Comparison of ENCODE assay signal across 20 cellular contexts in genomic region chr5:142725231-142726187, GRCh38. TPM values are rescaled to one million over a fixed set of nuclear protein-coding genes. Genes with fewer than 3 reads are reported as not detected.
A peak's percentile ranks its signal among the peaks of the same experiment; 100 is the strongest.
DNase-seq lines count a peak whose midpoint lies in the region; ATAC-seq and TF ChIP-seq lines count a peak whose summit lies in the region.
"Had no signal": no experiment of that assay in that cellular context is flagged by ENCODE, and none has a peak within 500 bp of the region (broad histone marks: within the 10 kb centered on the region; RNA-seq: fewer than 3 reads in every experiment).

No MANE protein-coding gene starts in this region.

- H3K9me3 ChIP-seq in OCI-LY3 (ENCODE audit: insufficient read depth, low read length) (no peaks in the 10 kb centered on the region), skeletal muscle tissue (ENCODE audit: control insufficient read depth in 3 of 3, low read length in 3 of 3) (no peaks in the 10 kb centered on the region), colonic mucosa (no peaks in the 10 kb centered on the region)
- H3K9me3 ChIP-seq: Caco-2, right lobe of liver had no signal

- ATAC-seq in HG03135 (IDR thresholded peaks at IDR 0.05; ENCODE audit: unreplicated experiment) = no peak
- ATAC-seq: PC-3 had no signal

- no peak overlapping the region for H2AFZ ChIP-seq in OCI-LY3 (ENCODE audit: low read depth, low read length)

- H3K4me3 Mint-ChIP-seq in activated CD4-positive, alpha-beta T cell treated with anti-CD3 and anti-CD28 coated beads, Interleukin-2, amount 10 ng/mL, durations not matched to agents 24 days and 14 days = no peak overlapping the region
- H3K4me3 Mint-ChIP-seq: IgD-negative memory B cell, immature natural killer cell, memory B cell had no signal

- H3K9ac ChIP-seq in OCI-LY3 (ENCODE audit: low read length) = no peak overlapping the region
- H3K9ac ChIP-seq in skeletal muscle tissue (ENCODE audit: low read depth in 1 of 3, low read length in 3 of 3) = no peak overlapping the region
- no peak overlapping the region for H3K9ac ChIP-seq in colonic mucosa (ENCODE audit: low read depth in 2 of 2, low read length in 2 of 2)

- no peak overlapping the region for H3K27ac ChIP-seq in OCI-LY3 (ENCODE audit: low read length)
- H3K27ac ChIP-seq in coronary artery = peak overlapping the region; percentile 18 to 53
- peak overlapping the region; percentile 40 for H3K27ac ChIP-seq in skeletal muscle tissue (ENCODE audit: low read depth, low read length)
- H3K27ac ChIP-seq in colonic mucosa = no peak overlapping the region
- H3K27ac ChIP-seq: right lobe of liver had no signal

- H3K27me3 ChIP-seq in OCI-LY3 (ENCODE audit: low read depth, low read length) (no peaks in the 10 kb centered on the region), skeletal muscle tissue (ENCODE audit: control insufficient read depth in 3 of 3, insufficient read depth in 3 of 3, low read length in 3 of 3) (no peaks in the 10 kb centered on the region), colonic mucosa (no peaks in the 10 kb centered on the region)
- H3K27me3 ChIP-seq: right lobe of liver had no signal

- peaks cover 6% of the 10 kb centered on the region for H3K27me3 Mint-ChIP-seq in activated CD4-positive, alpha-beta T cell treated with anti-CD3 and anti-CD28 coated beads, Interleukin-2, amount 10 ng/mL, durations not matched to agents 24 days and 14 days

- no peaks in the 10 kb centered on the region for H3K9me3 Mint-ChIP-seq in activated CD4-positive, alpha-beta T cell treated with anti-CD3 and anti-CD28 coated beads, Interleukin-2, amount 10 ng/mL, durations not matched to agents 24 days and 14 days
- H3K9me3 Mint-ChIP-seq: IgD-negative memory B cell, immature natural killer cell, memory B cell had no signal

- no peaks in the 10 kb centered on the region for H4K20me1 ChIP-seq in OCI-LY3 (ENCODE audit: insufficient read depth, low read length)

- peak overlapping the region; percentile 55 for H3K4me2 ChIP-seq in OCI-LY3 (ENCODE audit: low read length)

- H3K36me3 ChIP-seq in OCI-LY3 (replicated peaks; ENCODE audit: low read depth, low read length) = no peaks in the 10 kb centered on the region
- no peaks in the 10 kb centered on the region for H3K36me3 ChIP-seq in skeletal muscle tissue (ENCODE audit: control insufficient read depth in 3 of 3, insufficient read depth in 3 of 3, low read length in 3 of 3)
- no peaks in the 10 kb centered on the region for H3K36me3 ChIP-seq in colonic mucosa
- H3K36me3 ChIP-seq: right lobe of liver had no signal

- no peaks in the 10 kb centered on the region for H3K4me1 Mint-ChIP-seq in activated CD4-positive, alpha-beta T cell treated with anti-CD3 and anti-CD28 coated beads, Interleukin-2, amount 10 ng/mL, durations not matched to agents 24 days and 14 days

- no peak for DNase-seq in activated CD4-positive, alpha-beta T cell treated with anti-CD3 and anti-CD28 coated beads, Interleukin-2, amount 10 ng/mL, durations not matched to agents 24 days and 14 days
- DNase-seq in activated CD4-positive, alpha-beta T cell treated with anti-CD3 and anti-CD28 coated beads, Interleukin-2, amount 50 U/mL, for 4 hours = no peak
- peak; percentile 17 for DNase-seq in coronary artery (ENCODE audit: low spot score)
- DNase-seq in stimulated activated naive CD4-positive, alpha-beta T cell treated with Interleukin-2 at 50 U/mL for 16 hours (lab: John Stamatoyannopoulos, UW) = no peak
- no peak for DNase-seq in colonic mucosa
- DNase-seq: Caco-2; effector memory CD4-positive, alpha-beta T cell; immature natural killer cell; NCI-H146; NCI-H446; PC-3; right lobe of liver; stimulated activated CD4-positive, alpha-beta T cell treated with anti-CD3 and anti-CD28 coated beads, Interleukin-4, amount 100 ng/mL, for 24 hours had no signal

- H3K4me1 ChIP-seq in OCI-LY3 (ENCODE audit: low read length) (peaks cover 33% of the 10 kb centered on the region), skeletal muscle tissue (ENCODE audit: control insufficient read depth in 3 of 3, insufficient read depth in 3 of 3, low read length in 3 of 3) (peaks cover 0 to 2% (median 0%) of the 10 kb centered on the region in 3 donors), colonic mucosa (no peaks in the 10 kb centered on the region)

- peak overlapping the region; percentile 7 for H3K27ac Mint-ChIP-seq in activated CD4-positive, alpha-beta T cell treated with anti-CD3 and anti-CD28 coated beads, Interleukin-2, amount 10 ng/mL, durations not matched to agents 24 days and 14 days
- H3K27ac Mint-ChIP-seq: IgD-negative memory B cell, immature natural killer cell, memory B cell had no signal

- intact Hi-C loops in activated CD4-positive, alpha-beta T cell treated with anti-CD3 and anti-CD28 coated beads, Interleukin-2, amount 10 ng/mL, durations not matched to agents 24 days and 14 days (cut with micrococcal nuclease) = no loop called here
- intact Hi-C loops in colonic mucosa (cut with DNase I) = no loop called here

- no peaks in the 10 kb centered on the region for H3K79me2 ChIP-seq in OCI-LY3 (ENCODE audit: low read length)

- no peaks in the 10 kb centered on the region for H3K36me3 Mint-ChIP-seq in activated CD4-positive, alpha-beta T cell treated with anti-CD3 and anti-CD28 coated beads, Interleukin-2, amount 10 ng/mL, durations not matched to agents 24 days and 14 days (ENCODE audit: low read depth)
- H3K36me3 Mint-ChIP-seq: immature natural killer cell, memory B cell had no signal

- H3K4me3 ChIP-seq in OCI-LY3 (ENCODE audit: low read length) = no peak overlapping the region
- H3K4me3 ChIP-seq in coronary artery = no peak overlapping the region
- no peak overlapping the region for H3K4me3 ChIP-seq in skeletal muscle tissue (ENCODE audit: low read length in 3 of 3)
- H3K4me3 ChIP-seq in colonic mucosa = no peak overlapping the region
- H3K4me3 ChIP-seq: right lobe of liver had no signal

- TF ChIP-seq CTCF in OCI-LY3 (IDR thresholded peaks at IDR 0.05; ENCODE audit: low read depth, low read length) = no peak
- no peak for TF ChIP-seq CTCF in coronary artery (IDR thresholded peaks at IDR 0.05)
- TF ChIP-seq CTCF in colonic mucosa (IDR thresholded peaks at IDR 0.05) = no peak

RNA-seq across cellular contexts. Expression of gene FGF1, which starts 39.6 kb away (rescaled TPM):
- total RNA-seq in activated CD4-positive, alpha-beta T cell treated with anti-CD3 and anti-CD28 coated beads, Interleukin-2, amount 10 ng/mL, durations not matched to agents 24 days and 14 days = not detected in 2 replicates
- total RNA-seq in skeletal muscle tissue (2.6 TPM), colonic mucosa (under 1 TPM in 1 of 2 donors, not detected in 1; 0.90 TPM)
- total RNA-seq: Caco-2; T-helper 1 cell treated with Interleukin-12 subunit alpha and Interleukin-12 subunit beta and Interleukin-4 antibody, amounts not matched to agents 30 ng/mL and 1 ng/mL, for 36 hours; ureter had no signal

RNA-seq across cellular contexts. Expression of gene ARHGAP26, which starts 44.7 kb away (rescaled TPM):
- 12.7 and 15.3 TPM in 2 replicates for total RNA-seq in activated CD4-positive, alpha-beta T cell treated with anti-CD3 and anti-CD28 coated beads, Interleukin-2, amount 10 ng/mL, durations not matched to agents 24 days and 14 days
- total RNA-seq in skeletal muscle tissue (28.7 TPM), colonic mucosa (10 to 100 TPM; 59.1 to 74.0 TPM)

Comparison
In these comparisons a context has a peak if more than half of its experiments do, and no peak if none do; other contexts are left out.
1. H3K27ac ChIP-seq: peak in coronary artery (2 of 2) and skeletal muscle tissue (single experiment); none in OCI-LY3 (single experiment) and colonic mucosa (single experiment).